Comparison of ENCODE assay signal across 26 cellular contexts in the genomic region with DNA sequence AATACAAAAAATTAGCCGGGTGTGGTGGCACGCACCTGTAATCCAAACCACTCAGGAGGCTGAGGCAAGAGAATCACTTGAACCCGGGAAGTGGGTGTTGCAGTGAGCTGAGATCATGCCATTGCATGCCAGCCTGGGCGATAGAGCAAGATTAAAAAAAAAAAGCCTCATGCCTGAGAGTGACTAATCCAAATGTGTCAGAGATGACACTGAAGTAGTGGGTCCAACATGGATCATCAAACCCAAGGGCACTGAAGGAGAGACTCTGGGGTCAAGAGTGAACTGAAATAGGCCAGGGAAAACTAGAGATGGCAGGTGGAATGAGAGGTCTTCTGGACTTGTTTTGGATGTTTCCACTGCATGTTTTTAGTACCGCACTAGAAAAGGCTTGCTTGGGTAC. TPM values are rescaled to one million over a fixed set of nuclear protein-coding genes. Genes with fewer than 3 reads are reported as not detected.
"Had no signal": no experiment of that assay in that cellular context is flagged by ENCODE, and none has a peak within 500 bp of the region (broad histone marks: within the 10 kb centered on the region; RNA-seq: fewer than 3 reads in every experiment).

No MANE protein-coding gene starts in this region.

- H3K36me3 ChIP-seq: esophagus muscularis mucosa, heart left ventricle, left lung, sigmoid colon, stomach, thyroid gland, vagina had no signal

- H3K9me3 Mint-ChIP-seq: endodermal cell; naive thymus-derived CD8-positive, alpha-beta T cell; nephron progenitor cell; stimulated activated effector memory CD8-positive, alpha-beta T cell treated with anti-CD3 and anti-CD28 coated beads, Interleukin-12 subunit alpha, Interleukin-12 subunit beta, amount 100 ng/mL, for 72 hours had no signal

- H3K27me3 ChIP-seq: esophagus muscularis mucosa, heart left ventricle, hepatocyte, left lung, sigmoid colon, stomach, thyroid gland, vagina had no signal

- H3K4me3 ChIP-seq: dorsolateral prefrontal cortex, esophagus muscularis mucosa, heart left ventricle, hepatocyte, left lung, psoas muscle, sigmoid colon, stomach, thyroid gland, vagina had no signal

- FAIRE-seq: colon, frontal cortex, kidney had no signal

- DNase-seq: dorsolateral prefrontal cortex; effector CD4-positive, alpha-beta T cell; endodermal cell; heart left ventricle; kidney; left cardiac atrium; left lung; naive thymus-derived CD8-positive, alpha-beta T cell; nephron progenitor cell; nucleus accumbens; psoas muscle; right cardiac atrium; sigmoid colon; stimulated activated CD4-positive, alpha-beta T cell treated with anti-CD3 and anti-CD28 coated beads, Interleukin-2, amount 100 ng/mL, for 24 hours; stimulated activated CD4-positive, alpha-beta T cell treated with anti-CD3 and anti-CD28 coated beads, Interleukin-4, amount 100 ng/mL, for 24 hours; stimulated activated naive CD4-positive, alpha-beta T cell treated with Interleukin-2 at 50 U/mL for 16 hours; stomach; trophoblast cell had no signal

- H3K4me2 ChIP-seq: hepatocyte had no signal

- H3K36me3 Mint-ChIP-seq: naive thymus-derived CD8-positive, alpha-beta T cell; stimulated activated effector memory CD8-positive, alpha-beta T cell treated with anti-CD3 and anti-CD28 coated beads, Interleukin-12 subunit alpha, Interleukin-12 subunit beta, amount 100 ng/mL, for 72 hours had no signal

- H3K27ac Mint-ChIP-seq: endodermal cell; naive thymus-derived CD8-positive, alpha-beta T cell; nephron progenitor cell; stimulated activated effector memory CD8-positive, alpha-beta T cell treated with anti-CD3 and anti-CD28 coated beads, Interleukin-12 subunit alpha, Interleukin-12 subunit beta, amount 100 ng/mL, for 72 hours had no signal

- H3K4me1 Mint-ChIP-seq: naive thymus-derived CD8-positive, alpha-beta T cell; nephron progenitor cell; stimulated activated effector memory CD8-positive, alpha-beta T cell treated with anti-CD3 and anti-CD28 coated beads, Interleukin-12 subunit alpha, Interleukin-12 subunit beta, amount 100 ng/mL, for 72 hours had no signal

- H3K27ac ChIP-seq: dorsolateral prefrontal cortex, esophagus muscularis mucosa, heart left ventricle, hepatocyte, left lung, psoas muscle, sigmoid colon, stomach, thyroid gland, vagina had no signal

- H3K4me1 ChIP-seq: esophagus muscularis mucosa, heart left ventricle, left lung, psoas muscle, sigmoid colon, stomach, thyroid gland, vagina had no signal

- H2AFZ ChIP-seq: hepatocyte had no signal

- H3K9me3 ChIP-seq: esophagus muscularis mucosa, heart left ventricle, left lung, psoas muscle, sigmoid colon, stomach, thyroid gland, vagina had no signal

- H3K79me2 ChIP-seq: hepatocyte had no signal

- H3K4me3 Mint-ChIP-seq: endodermal cell; naive thymus-derived CD8-positive, alpha-beta T cell; nephron progenitor cell; stimulated activated effector memory CD8-positive, alpha-beta T cell treated with anti-CD3 and anti-CD28 coated beads, Interleukin-12 subunit alpha, Interleukin-12 subunit beta, amount 100 ng/mL, for 72 hours had no signal

RNA-seq across cellular contexts. Expression of a gene that starts 10.2 kb away (rescaled TPM):
- total RNA-seq: myocyte had no signal
